23 cellular contexts compared by ENCODE assay signal in genomic region chr5:115355777-115356381, GRCh38. TPM values are rescaled to one million over a fixed set of nuclear protein-coding genes. Genes with fewer than 3 reads are reported as not detected.
A peak's percentile ranks its signal among the peaks of the same experiment; 100 is the strongest.
DNase-seq lines count a peak whose midpoint lies in the region; ATAC-seq and TF ChIP-seq lines count a peak whose summit lies in the region.
"Had no signal": no experiment of that assay in that cellular context is flagged by ENCODE, and none has a peak within 500 bp of the region (broad histone marks: within the 10 kb centered on the region; RNA-seq: fewer than 3 reads in every experiment).

No MANE protein-coding gene starts in this region.

- H3K9me3 Mint-ChIP-seq in GM23338: peaks cover 6% of the 10 kb centered on the region; the same call in 1 of the 3 replicates
- peaks cover 32% of the 10 kb centered on the region for H3K9me3 Mint-ChIP-seq in WTC11

- peaks cover 29% of the 10 kb centered on the region for H3K4me1 Mint-ChIP-seq in GM23338
- H3K4me1 Mint-ChIP-seq in WTC11: peaks cover 34% of the 10 kb centered on the region
- H3K4me1 Mint-ChIP-seq: CD4-positive, CD25-positive, alpha-beta regulatory T cell had no signal

- H3K36me3 Mint-ChIP-seq in GM23338 (ENCODE audit: low read depth): peaks cover 5% of the 10 kb centered on the region; the same call in 1 of the 3 replicates
- peaks cover 9% of the 10 kb centered on the region for H3K36me3 Mint-ChIP-seq in WTC11
- H3K36me3 Mint-ChIP-seq: CD4-positive, CD25-positive, alpha-beta regulatory T cell had no signal

- DNase-seq in GM23338 (ENCODE audit: low spot score) (no peak), WTC11 (ENCODE audit: low spot score) (no peak), esophagus muscularis mucosa (ENCODE audit: extremely low spot score) (peak; percentile 79), mucosa of descending colon (no peak), hippocampal formation (lab: John Stamatoyannopoulos, UW) (no peak)
- DNase-seq in activated T-cell treated with anti-CD3 and anti-CD28 coated beads, Interleukin-2, amount 50 U/mL, for 48 hours: no peak
- DNase-seq: CD4-positive, CD25-positive, alpha-beta regulatory T cell; DMS153; DND-41; GOT3; HCEC 1CT; IMR-90; NCI-H1092 treated with DMSO at 0.1 percent for 48 hours; NCI-H1436 treated with DMSO at 0.1 percent for 48 hours; NCI-H187 treated with DMSO at 0.1 percent for 48 hours; NCI-H2107; NCI-H524 treated with DMSO at 0.1 percent for 48 hours; NCI-H774; Right ventricle myocardium superior; RPMI8226 had no signal

- H3K9me2 ChIP-seq in GM23338 (ENCODE audit: insufficient read depth): peaks cover 12% of the 10 kb centered on the region; the same call in 1 of the 2 replicates

- no peak overlapping the region for H3K4me3 Mint-ChIP-seq in GM23338
- H3K4me3 Mint-ChIP-seq in WTC11: no peak overlapping the region
- H3K4me3 Mint-ChIP-seq: CD4-positive, CD25-positive, alpha-beta regulatory T cell had no signal

- TF ChIP-seq CTCF in GM23338 (conservative IDR thresholded peaks at IDR 0.05; ENCODE audit: low read depth in 2 of 2) (no peak), WTC11 (IDR thresholded peaks at IDR 0.05) (no peak), esophagus muscularis mucosa (IDR thresholded peaks at IDR 0.05) (no peak), mucosa of descending colon (IDR thresholded peaks at IDR 0.05) (no peak)

- no peaks in the 10 kb centered on the region for H3K79me2 ChIP-seq in GM23338 (replicated peaks; ENCODE audit: insufficient read depth)

- intact Hi-C loops in esophagus muscularis mucosa (cut with DNase I): no loop called here
- intact Hi-C loops in mucosa of descending colon (cut with DNase I, micrococcal nuclease): no loop called here

- H3K4me2 ChIP-seq in GM23338: no peak overlapping the region
- H3K4me2 ChIP-seq: BLaER1 had no signal

- H2AFZ ChIP-seq in GM23338: peak overlapping the region; percentile 81; the same call in 1 of the 2 replicates

- CTCF ChIA-PET in WTC11 (lab: Charles Lee): interaction anchor here (0.9 kb wide), 1 partner anchor 43 kb away, joined by 3 read pairs; no protein-coding TSS in a partner anchor

- TF ChIP-seq EP300 in esophagus muscularis mucosa (IDR thresholded peaks at IDR 0.05): no peak

- WGBS in esophagus muscularis mucosa: 82% methylated on average over 4 of the region's 4 CpGs

- POLR2A ChIA-PET in WTC11 (lab: Charles Lee): no interaction called here

- H3K27me3 ChIP-seq in GM23338 (ENCODE audit: insufficient read depth): no peaks in the 10 kb centered on the region
- no peaks in the 10 kb centered on the region for H3K27me3 ChIP-seq in esophagus muscularis mucosa
- H3K27me3 ChIP-seq: BLaER1, SJSA1 had no signal

- H3K27ac Mint-ChIP-seq in GM23338 (no peak overlapping the region), WTC11 (no peak overlapping the region; the same call in 1 of the 2 replicates)
- H3K27ac Mint-ChIP-seq: CD4-positive, CD25-positive, alpha-beta regulatory T cell had no signal

- H3K4me1 ChIP-seq in GM23338 (ENCODE audit: insufficient read depth) (peaks cover 14% of the 10 kb centered on the region), esophagus muscularis mucosa (no peaks in the 10 kb centered on the region), mucosa of descending colon (ENCODE audit: low read depth) (peaks cover 4% of the 10 kb centered on the region)

- H3K27me3 Mint-ChIP-seq in GM23338 (ENCODE audit: insufficient read depth, low read depth, poor library complexity) (peaks cover 2% of the 10 kb centered on the region), WTC11 (ENCODE audit: low read depth) (no peaks in the 10 kb centered on the region)

- no peak overlapping the region for H3K27ac ChIP-seq in GM23338 (ENCODE audit: low read depth)
- H3K27ac ChIP-seq in esophagus muscularis mucosa (replicated peaks in 1 of 4): no peak overlapping the region
- H3K27ac ChIP-seq: BLaER1, SJSA1 had no signal

- H3K36me3 ChIP-seq in GM23338 (ENCODE audit: insufficient read depth): no peaks in the 10 kb centered on the region
- no peaks in the 10 kb centered on the region for H3K36me3 ChIP-seq in esophagus muscularis mucosa
- H3K36me3 ChIP-seq in mucosa of descending colon (ENCODE audit: low read depth): no peaks in the 10 kb centered on the region
- H3K36me3 ChIP-seq: BLaER1, SJSA1 had no signal

- no peak for ATAC-seq in GM23338
- ATAC-seq in WTC11: peak; percentile 65
- ATAC-seq in mucosa of descending colon: peak; percentile 51
- ATAC-seq in HG03432 (IDR thresholded peaks at IDR 0.05; ENCODE audit: unreplicated experiment): no peak

- no peaks in the 10 kb centered on the region for H4K20me1 ChIP-seq in GM23338 (replicated peaks; ENCODE audit: insufficient read depth)
- H4K20me1 ChIP-seq: BLaER1 had no signal

- H3K9me3 ChIP-seq in esophagus muscularis mucosa (peaks cover 0 to 11% (median 0%) of the 10 kb centered on the region in 4 donors), mucosa of descending colon (no peaks in the 10 kb centered on the region)
- H3K9me3 ChIP-seq: SJSA1 had no signal

- H3F3A ChIP-seq in GM23338 (replicated peaks; ENCODE audit: low read depth): no peaks in the 10 kb centered on the region

- no peak for TF ChIP-seq POLR2A in esophagus muscularis mucosa (IDR thresholded peaks at IDR 0.05; ENCODE audit: low read depth)

- H3K4me3 ChIP-seq in GM23338: no peak overlapping the region
- no peak overlapping the region for H3K4me3 ChIP-seq in esophagus muscularis mucosa
- H3K4me3 ChIP-seq in mucosa of descending colon: no peak overlapping the region
- H3K4me3 ChIP-seq: BLaER1, SJSA1 had no signal

TF ChIP-seq in GM23338, 12 proteins besides CTCF, POLR2A, EP300 and RAD21:
- peak; percentile 76 for TF ChIP-seq ZNF331 (CRISPR knock-in tag; IDR thresholded peaks at IDR 0.05; ENCODE audit: low read depth)
- no peak for TF ChIP-seq NANOG (IDR thresholded peaks at IDR 0.05; ENCODE audit: borderline replicate concordance)

TF ChIP-seq in WTC11, 78 proteins besides CTCF, POLR2A, EP300 and RAD21 (continues in another document):
- TF ChIP-seq IRF2 (CRISPR knock-in tag; IDR thresholded peaks at IDR 0.05; ENCODE audit: borderline replicate concordance, low read depth) (no peak), NR1H2 (CRISPR knock-in tag; IDR thresholded peaks at IDR 0.05) (no peak), ATF3 (CRISPR knock-in tag; conservative IDR thresholded peaks at IDR 0.05) (no peak), MAX (CRISPR knock-in tag; IDR thresholded peaks at IDR 0.05) (no peak), ATF6 (CRISPR knock-in tag; IDR thresholded peaks at IDR 0.05) (no peak), ARID4B (CRISPR knock-in tag; IDR thresholded peaks at IDR 0.05; ENCODE audit: borderline replicate concordance) (no peak)

RNA-seq across cellular contexts. Expression of gene CCDC112, which starts 59.4 kb away (rescaled TPM):
- 12.2 and 18.1 TPM in 2 replicates for total RNA-seq in GM23338 (2014; rRNA removed; shearing (Covaris generic))
- polyA plus RNA-seq in GM23338 (2016; fragmentation: Nextera tagmentation; extraction: Ambion mirVana): 38.7 and 48.2 TPM in 2 replicates
- total RNA-seq in WTC11 (2021): 10.8 to 12.2 TPM (median 11.6 TPM) in 3 replicates
- 10 to 100 TPM in 1 of 4 donors, 1 to 10 TPM in 3; 5.8 to 11.2 (median 8.3) TPM for total RNA-seq in esophagus muscularis mucosa
- 10 to 100 TPM in 1 of 3 donors, 1 to 10 TPM in 2; 9.1 to 11.5 (median 9.2) TPM for total RNA-seq in mucosa of descending colon

Comparison
In these comparisons a context has a peak if more than half of its experiments do, and no peak if none do; other contexts are left out.
1. ATAC-seq: peak in WTC11 (single experiment) and mucosa of descending colon (single experiment); none in GM23338 (single experiment) and HG03432 (single experiment).